9 cellular contexts compared by ENCODE assay signal in genomic region chr5:16741007-16741406, GRCh38.
DNase-seq lines count a peak whose midpoint lies in the region; ATAC-seq and TF ChIP-seq lines count a peak whose summit lies in the region.
"Had no signal": no experiment of that assay in that cellular context is flagged by ENCODE, and none has a peak within 500 bp of the region (broad histone marks: within the 10 kb centered on the region; RNA-seq: fewer than 3 reads in every experiment).

No MANE protein-coding gene starts in this region.

- H3K27me3 Mint-ChIP-seq in T-helper 17 cell (peaks cover 60% of the 10 kb centered on the region), CD14-positive monocyte (ENCODE audit: low read depth in 3 of 3) (peaks cover 6 to 21% (median 7%) of the 10 kb centered on the region in 3 donors)

- peak overlapping the region; percentile 42 for H3K9ac ChIP-seq in adipocyte (ENCODE audit: low read length)

- 38 to 50% methylated on average over 7 of the region's 7 CpGs for whole genome bisulfite sequencing in heart right ventricle, 2 donors

- intact Hi-C loops in heart right ventricle (cut with DNase I) (no loop called here), CD14-positive monocyte (cut with micrococcal nuclease) (no loop called here)

- H3K4me1 Mint-ChIP-seq in T-helper 17 cell (no peaks in the 10 kb centered on the region), CD14-positive monocyte (no peaks in the 10 kb centered on the region)
- H3K4me1 Mint-ChIP-seq: activated naive CD4-positive, alpha-beta T cell treated with anti-CD3 and anti-CD28 coated beads, Interleukin-2, amount 50 U/mL, for 24 hours had no signal

- H3K27me3 ChIP-seq in adipocyte (replicated peaks; ENCODE audit: control insufficient read depth, insufficient read depth, low read length) (no peaks in the 10 kb centered on the region), heart right ventricle (peaks cover 0 to 13% (median 0%) of the 10 kb centered on the region in 7 donors)

- H3K27ac ChIP-seq in heart right ventricle: peak overlapping the region in 1 of 10 donors; percentile 65

- peak; percentile 16 for DNase-seq in NCI-H146 treated with DMSO at 0.1 percent for 48 hours (lab: John Stamatoyannopoulos, UW; ENCODE audit: unreplicated experiment)
- DNase-seq in adipocyte (ENCODE audit: low read depth): peak; percentile 26
- DNase-seq in heart right ventricle: no peak
- DNase-seq in retinal pigment epithelial cell (ENCODE audit: low read depth): peak; percentile 77
- DNase-seq in T-helper 17 cell: no peak
- DNase-seq in activated T-cell treated with anti-CD3 and anti-CD28 coated beads, Interleukin-2, amount 50 U/mL, for 48 hours: no peak
- DNase-seq in CD14-positive monocyte (ENCODE audit: low spot score): no peak
- DNase-seq: mucosa of descending colon had no signal

- H3K27ac Mint-ChIP-seq in T-helper 17 cell (no peak overlapping the region), CD14-positive monocyte (no peak overlapping the region)
- H3K27ac Mint-ChIP-seq: activated naive CD4-positive, alpha-beta T cell treated with anti-CD3 and anti-CD28 coated beads, Interleukin-2, amount 50 U/mL, for 24 hours had no signal

- peaks cover 16% of the 10 kb centered on the region for H3K4me1 ChIP-seq in adipocyte (ENCODE audit: control insufficient read depth, insufficient read depth, low read length)
- H3K4me1 ChIP-seq in heart right ventricle: peaks cover 0 to 42% (median 27%) of the 10 kb centered on the region in 9 donors

- peak in 3 of 8 donors; percentile 18 to 31 (median 20) for ATAC-seq in heart right ventricle
- ATAC-seq in T-helper 17 cell: no peak
- ATAC-seq: mucosa of descending colon had no signal

- H3K36me3 ChIP-seq in adipocyte (ENCODE audit: control insufficient read depth, insufficient read depth, low read length, severe bottlenecking): no peaks in the 10 kb centered on the region
- no peaks in the 10 kb centered on the region for H3K36me3 ChIP-seq in heart right ventricle

- peak in 1 of 9 donors; percentile 17 for TF ChIP-seq CTCF in heart right ventricle (IDR thresholded peaks at IDR 0.05)
- no peak for TF ChIP-seq CTCF in retinal pigment epithelial cell (conservative IDR thresholded peaks at IDR 0.05; ENCODE audit: low read depth, low read length)
- no peak for TF ChIP-seq CTCF in CD14-positive monocyte (IDR thresholded peaks at IDR 0.05)

- H3K9me3 Mint-ChIP-seq in CD14-positive monocyte: peaks cover 0 to 3% (median 0%) of the 10 kb centered on the region in 7 donors
- H3K9me3 Mint-ChIP-seq: activated naive CD4-positive, alpha-beta T cell treated with anti-CD3 and anti-CD28 coated beads, Interleukin-2, amount 50 U/mL, for 24 hours had no signal

- no peaks in the 10 kb centered on the region for H3K9me3 ChIP-seq in adipocyte (ENCODE audit: control insufficient read depth, low read length)
- H3K9me3 ChIP-seq in heart right ventricle: no peaks in the 10 kb centered on the region
- no peaks in the 10 kb centered on the region for H3K9me3 ChIP-seq in T-helper 17 cell (ENCODE audit: control insufficient read depth, low read length, poor library complexity, severe bottlenecking)
- H3K9me3 ChIP-seq: mucosa of descending colon had no signal

- no peak overlapping the region for H3K4me3 Mint-ChIP-seq in T-helper 17 cell
- H3K4me3 Mint-ChIP-seq in CD14-positive monocyte: no peak overlapping the region
- H3K4me3 Mint-ChIP-seq: activated naive CD4-positive, alpha-beta T cell treated with anti-CD3 and anti-CD28 coated beads, Interleukin-2, amount 50 U/mL, for 24 hours had no signal

- peak overlapping the region; percentile 70 for H3K4me3 ChIP-seq in adipocyte (ENCODE audit: low read length)
- peak overlapping the region in 6 of 10 donors; percentile 12 to 26 (median 16) for H3K4me3 ChIP-seq in heart right ventricle
- H3K4me3 ChIP-seq in retinal pigment epithelial cell (ENCODE audit: low read length): no peak overlapping the region
- H3K4me3 ChIP-seq: mucosa of descending colon had no signal

- H3K36me3 Mint-ChIP-seq in T-helper 17 cell (ENCODE audit: low read depth) (no peaks in the 10 kb centered on the region), CD14-positive monocyte (no peaks in the 10 kb centered on the region)
- H3K36me3 Mint-ChIP-seq: activated naive CD4-positive, alpha-beta T cell treated with anti-CD3 and anti-CD28 coated beads, Interleukin-2, amount 50 U/mL, for 24 hours had no signal

Comparison
In these comparisons a context has a peak if more than half of its experiments do, and no peak if none do; other contexts are left out.
1. DNase-seq: peak in NCI-H146 treated with DMSO at 0.1 percent for 48 hours (single experiment), adipocyte (single experiment) and retinal pigment epithelial cell (single experiment); none in heart right ventricle (0 of 2), T-helper 17 cell (0 of 3), activated T-cell treated with anti-CD3 and anti-CD28 coated beads, Interleukin-2, amount 50 U/mL, for 48 hours (0 of 2) and CD14-positive monocyte (single experiment).